1 cellular context compared by ENCODE assay signal in the genomic region with DNA sequence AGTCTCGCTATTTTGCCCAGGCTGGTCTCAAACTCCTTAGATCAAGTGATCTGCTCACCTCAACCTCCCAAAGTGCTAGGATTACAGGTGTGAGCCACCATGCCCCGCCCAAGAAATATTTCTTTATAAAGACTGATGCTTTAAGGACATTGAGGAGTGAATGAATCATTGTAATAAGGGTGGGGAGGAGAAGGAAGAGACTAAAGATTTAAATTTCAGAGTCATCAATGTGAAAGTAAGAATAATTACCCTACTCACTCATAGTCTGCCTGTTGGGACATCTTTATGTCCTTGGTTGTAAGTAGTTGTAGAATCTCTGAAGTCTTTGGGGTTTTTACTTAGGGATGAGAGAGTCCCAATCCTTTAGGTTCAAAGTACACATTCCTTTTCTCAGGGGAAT.
TF ChIP-seq lines count a peak whose summit lies in the region.

No MANE protein-coding gene starts in this region.

TF ChIP-seq in A549, 52 proteins besides CTCF, POLR2A, EP300 and RAD21:
- TF ChIP-seq ESRRA (IDR thresholded peaks at IDR 0.05; ENCODE audit: borderline replicate concordance, low read length) = no peak
- no peak for TF ChIP-seq ZSCAN20 (CRISPR knock-in tag; IDR thresholded peaks at IDR 0.05)
- no peak for TF ChIP-seq HOXB13 (CRISPR knock-in tag; IDR thresholded peaks at IDR 0.05; ENCODE audit: low read depth)
- no peak for TF ChIP-seq NFE2L2 (conservative IDR thresholded peaks at IDR 0.05; ENCODE audit: low read length)
- TF ChIP-seq SMC3 (IDR thresholded peaks at IDR 0.05) = no peak
- no peak for TF ChIP-seq RFX5 (IDR thresholded peaks at IDR 0.05)
- TF ChIP-seq, protein P1, sequence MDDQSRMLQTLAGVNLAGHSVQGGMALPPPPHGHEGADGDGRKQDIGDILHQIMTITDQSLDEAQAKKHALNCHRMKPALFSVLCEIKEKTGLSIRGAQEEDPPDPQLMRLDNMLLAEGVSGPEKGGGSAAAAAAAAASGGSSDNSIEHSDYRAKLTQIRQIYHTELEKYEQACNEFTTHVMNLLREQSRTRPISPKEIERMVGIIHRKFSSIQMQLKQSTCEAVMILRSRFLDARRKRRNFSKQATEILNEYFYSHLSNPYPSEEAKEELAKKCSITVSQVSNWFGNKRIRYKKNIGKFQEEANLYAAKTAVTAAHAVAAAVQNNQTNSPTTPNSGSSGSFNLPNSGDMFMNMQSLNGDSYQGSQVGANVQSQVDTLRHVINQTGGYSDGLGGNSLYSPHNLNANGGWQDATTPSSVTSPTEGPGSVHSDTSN (IDR thresholded peaks at IDR 0.05) = no peak
- TF ChIP-seq, protein P2, sequence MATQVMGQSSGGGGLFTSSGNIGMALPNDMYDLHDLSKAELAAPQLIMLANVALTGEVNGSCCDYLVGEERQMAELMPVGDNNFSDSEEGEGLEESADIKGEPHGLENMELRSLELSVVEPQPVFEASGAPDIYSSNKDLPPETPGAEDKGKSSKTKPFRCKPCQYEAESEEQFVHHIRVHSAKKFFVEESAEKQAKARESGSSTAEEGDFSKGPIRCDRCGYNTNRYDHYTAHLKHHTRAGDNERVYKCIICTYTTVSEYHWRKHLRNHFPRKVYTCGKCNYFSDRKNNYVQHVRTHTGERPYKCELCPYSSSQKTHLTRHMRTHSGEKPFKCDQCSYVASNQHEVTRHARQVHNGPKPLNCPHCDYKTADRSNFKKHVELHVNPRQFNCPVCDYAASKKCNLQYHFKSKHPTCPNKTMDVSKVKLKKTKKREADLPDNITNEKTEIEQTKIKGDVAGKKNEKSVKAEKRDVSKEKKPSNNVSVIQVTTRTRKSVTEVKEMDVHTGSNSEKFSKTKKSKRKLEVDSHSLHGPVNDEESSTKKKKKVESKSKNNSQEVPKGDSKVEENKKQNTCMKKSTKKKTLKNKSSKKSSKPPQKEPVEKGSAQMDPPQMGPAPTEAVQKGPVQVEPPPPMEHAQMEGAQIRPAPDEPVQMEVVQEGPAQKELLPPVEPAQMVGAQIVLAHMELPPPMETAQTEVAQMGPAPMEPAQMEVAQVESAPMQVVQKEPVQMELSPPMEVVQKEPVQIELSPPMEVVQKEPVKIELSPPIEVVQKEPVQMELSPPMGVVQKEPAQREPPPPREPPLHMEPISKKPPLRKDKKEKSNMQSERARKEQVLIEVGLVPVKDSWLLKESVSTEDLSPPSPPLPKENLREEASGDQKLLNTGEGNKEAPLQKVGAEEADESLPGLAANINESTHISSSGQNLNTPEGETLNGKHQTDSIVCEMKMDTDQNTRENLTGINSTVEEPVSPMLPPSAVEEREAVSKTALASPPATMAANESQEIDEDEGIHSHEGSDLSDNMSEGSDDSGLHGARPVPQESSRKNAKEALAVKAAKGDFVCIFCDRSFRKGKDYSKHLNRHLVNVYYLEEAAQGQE (IDR thresholded peaks at IDR 0.05) = no peak
- TF ChIP-seq CEBPB (IDR thresholded peaks at IDR 0.05) = no peak
- no peak for TF ChIP-seq ZFP36 (IDR thresholded peaks at IDR 0.05; ENCODE audit: borderline replicate concordance, partially characterized antibody)
- no peak for TF ChIP-seq CBX8 (IDR thresholded peaks at IDR 0.05)
- no peak for TF ChIP-seq MAFK (IDR thresholded peaks at IDR 0.05; ENCODE audit: partially characterized antibody)
- no peak for TF ChIP-seq MYC (IDR thresholded peaks at IDR 0.05; ENCODE audit: borderline replicate concordance, low read length)
- no peak for TF ChIP-seq HOXB5 (CRISPR knock-in tag; IDR thresholded peaks at IDR 0.05)
- TF ChIP-seq, protein P3, sequence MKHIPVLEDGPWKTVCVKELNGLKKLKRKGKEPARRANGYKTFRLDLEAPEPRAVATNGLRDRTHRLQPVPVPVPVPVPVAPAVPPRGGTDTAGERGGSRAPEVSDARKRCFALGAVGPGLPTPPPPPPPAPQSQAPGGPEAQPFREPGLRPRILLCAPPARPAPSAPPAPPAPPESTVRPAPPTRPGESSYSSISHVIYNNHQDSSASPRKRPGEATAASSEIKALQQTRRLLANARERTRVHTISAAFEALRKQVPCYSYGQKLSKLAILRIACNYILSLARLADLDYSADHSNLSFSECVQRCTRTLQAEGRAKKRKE (CRISPR knock-in tag; IDR thresholded peaks at IDR 0.05; ENCODE audit: low read depth) = no peak
- TF ChIP-seq, protein P4, sequence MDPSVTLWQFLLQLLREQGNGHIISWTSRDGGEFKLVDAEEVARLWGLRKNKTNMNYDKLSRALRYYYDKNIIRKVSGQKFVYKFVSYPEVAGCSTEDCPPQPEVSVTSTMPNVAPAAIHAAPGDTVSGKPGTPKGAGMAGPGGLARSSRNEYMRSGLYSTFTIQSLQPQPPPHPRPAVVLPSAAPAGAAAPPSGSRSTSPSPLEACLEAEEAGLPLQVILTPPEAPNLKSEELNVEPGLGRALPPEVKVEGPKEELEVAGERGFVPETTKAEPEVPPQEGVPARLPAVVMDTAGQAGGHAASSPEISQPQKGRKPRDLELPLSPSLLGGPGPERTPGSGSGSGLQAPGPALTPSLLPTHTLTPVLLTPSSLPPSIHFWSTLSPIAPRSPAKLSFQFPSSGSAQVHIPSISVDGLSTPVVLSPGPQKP (IDR thresholded peaks at IDR 0.05; ENCODE audit: low read depth, low read length) = no peak
- TF ChIP-seq CHD4 (IDR thresholded peaks at IDR 0.05; ENCODE audit: borderline replicate concordance) = no peak
- no peak for TF ChIP-seq JUN (IDR thresholded peaks at IDR 0.05)
- no peak for TF ChIP-seq MAZ (IDR thresholded peaks at IDR 0.05; ENCODE audit: borderline replicate concordance, low read depth, low read length)
- no peak for TF ChIP-seq POLR2AphosphoS2 (conservative IDR thresholded peaks at IDR 0.05; ENCODE audit: low read length)
